In genomic region chr1:162690672-162691434, GRCh38 we compare ENCODE assay signal across 1 cellular context.
A peak's percentile ranks its signal among the peaks of the same experiment; 100 is the strongest.
TF ChIP-seq lines count a peak whose summit lies in the region.

No MANE protein-coding gene starts in this region.

TF ChIP-seq in K562, 482 proteins besides CTCF, POLR2A, EP300 and RAD21 (continued from another document):
- peak; percentile 83 for TF ChIP-seq MAX (CRISPR knock-in tag; IDR thresholded peaks at IDR 0.05)
- no peak for TF ChIP-seq SMAD2 (IDR thresholded peaks at IDR 0.05; ENCODE audit: low read depth, low read length)
- no peak for TF ChIP-seq NFIX (CRISPR knock-in tag; IDR thresholded peaks at IDR 0.05; ENCODE audit: low read depth)
- TF ChIP-seq ZKSCAN8 (CRISPR knock-in tag; IDR thresholded peaks at IDR 0.05), result 0 out of 2 replicates have a peak, but pooled peaks have one; percentile 49
- TF ChIP-seq BRF2 (IDR thresholded peaks at IDR 0.05; ENCODE audit: borderline replicate concordance, insufficient read depth, insufficient read length), result no peak
- TF ChIP-seq ZBTB1 (CRISPR knock-in tag; IDR thresholded peaks at IDR 0.05; ENCODE audit: borderline replicate concordance, low read depth), result no peak
- TF ChIP-seq HBP1 (CRISPR knock-in tag; IDR thresholded peaks at IDR 0.05), result no peak
- TF ChIP-seq XRCC4 (IDR thresholded peaks at IDR 0.05; ENCODE audit: extremely low read depth, insufficient read depth, insufficient read length), result no peak
- TF ChIP-seq TSHZ1 (CRISPR knock-in tag; IDR thresholded peaks at IDR 0.05), result no peak
- TF ChIP-seq SRSF9 (IDR thresholded peaks at IDR 0.05; ENCODE audit: borderline replicate concordance, low read depth, low read length), result no peak
